In genomic region chr20:47188540-47188939, GRCh38 we compare ENCODE assay signal across 17 cellular contexts.
"Had no signal": no experiment of that assay in that cellular context is flagged by ENCODE, and none has a peak within 500 bp of the region (broad histone marks: within the 10 kb centered on the region; RNA-seq: fewer than 3 reads in every experiment).

No MANE protein-coding gene starts in this region.

- H3K27ac ChIP-seq: brain microvascular endothelial cell, esophagus muscularis mucosa, neutrophil, parathyroid adenoma, sigmoid colon, tibial nerve had no signal

- H2AFZ ChIP-seq: parathyroid adenoma had no signal

- H3K9ac ChIP-seq: parathyroid adenoma had no signal

- H3K4me1 ChIP-seq: esophagus muscularis mucosa, parathyroid adenoma, sigmoid colon, tibial nerve had no signal

- H3K27me3 ChIP-seq: esophagus muscularis mucosa, sigmoid colon, tibial nerve had no signal

- H3K27ac Mint-ChIP-seq: naive B cell had no signal

- H3K4me3 ChIP-seq: esophagus muscularis mucosa, mucosa of descending colon, sigmoid colon, tibial nerve had no signal

- ATAC-seq: mucosa of descending colon had no signal

- DNase-seq: anterior cingulate cortex; brain microvascular endothelial cell; effector CD4-positive, alpha-beta T cell; glutamatergic neuron; hippocampal formation; left cardiac atrium; mesenchymal stem cell; mucosa of descending colon; naive B cell; sigmoid colon; stimulated activated CD4-positive, alpha-beta T cell treated with anti-CD3 and anti-CD28 coated beads, Interleukin-1b, Interleukin-23, amount 100 ng/mL, for 48 hours; stimulated activated CD8-positive, alpha-beta memory T cell treated with anti-CD3 and anti-CD28 coated beads, Interleukin-4, amount 100 ng/mL, for 48 hours; stimulated activated naive CD4-positive, alpha-beta T cell treated with Interleukin-2 at 50 U/mL for 16 hours had no signal

- H3K9me3 Mint-ChIP-seq: naive B cell had no signal

- H3K79me2 ChIP-seq: parathyroid adenoma had no signal

- H3K36me3 Mint-ChIP-seq: naive B cell had no signal

- H3K9me3 ChIP-seq: esophagus muscularis mucosa, mucosa of descending colon, neutrophil, sigmoid colon, tibial nerve had no signal

- H3K36me3 ChIP-seq: brain microvascular endothelial cell, neutrophil, sigmoid colon had no signal
